Comparison of ENCODE assay signal across 7 cellular contexts in genomic region chr17:45448066-45448465, GRCh38. TPM values are rescaled to one million over a fixed set of nuclear protein-coding genes. Genes with fewer than 3 reads are reported as not detected.
DNase-seq lines count a peak whose midpoint lies in the region; ATAC-seq, FAIRE-seq and TF ChIP-seq lines count a peak whose summit lies in the region.
"Not testable (repeated sequence)": the region's sequence is repeated elsewhere in the genome, so short reads cannot be mapped to it uniquely, and the experiment has no call there.

No MANE protein-coding gene starts in this region.

- H3K4me3 Mint-ChIP-seq in Calu3 (ENCODE audit: low read depth, unreplicated experiment) = peak overlapping the region; percentile 37
- not testable (repeated sequence) for H3K4me3 Mint-ChIP-seq in T-helper 17 cell
- peak overlapping the region; percentile 55 for H3K4me3 Mint-ChIP-seq in MCF 10A (ENCODE audit: unreplicated experiment)

- H3K27ac Mint-ChIP-seq in Calu3 (ENCODE audit: unreplicated experiment) (peak overlapping the region; percentile 92), T-helper 17 cell (peak overlapping the region; percentile 45), MCF 10A (ENCODE audit: low read depth, unreplicated experiment) (peak overlapping the region; percentile 98)

- H3K4me2 ChIP-seq in mesenchymal stem cell (ENCODE audit: low read length, poor library complexity, severe bottlenecking) = not testable (repeated sequence)

- not testable (repeated sequence) for H3K27me3 Mint-ChIP-seq in Calu3 (ENCODE audit: unreplicated experiment); T-helper 17 cell; MCF 10A (ENCODE audit: insufficient read depth, unreplicated experiment)

- not testable (repeated sequence) for H3K79me1 ChIP-seq in mesenchymal stem cell (replicated peaks; ENCODE audit: low read length, poor library complexity, severe bottlenecking)

- H3K4ac ChIP-seq in mesenchymal stem cell (ENCODE audit: low read depth in 1 of 2, low read length in 2 of 2) = not testable (repeated sequence)

- not testable (repeated sequence) for H2BK15ac ChIP-seq in mesenchymal stem cell (ENCODE audit: low read depth, poor library complexity, severe bottlenecking)

- not testable (repeated sequence) for H3K9me3 ChIP-seq in T-helper 17 cell (ENCODE audit: control insufficient read depth, low read length, poor library complexity, severe bottlenecking); kidney (ENCODE audit: control insufficient read depth in 1 of 2, low read length in 2 of 2); mesenchymal stem cell (ENCODE audit: control insufficient read depth, low read length); gastrocnemius medialis

- BruUV-seq in Calu3 (replicated peaks; lab: Mats Ljungman, UMichigan) = not testable (repeated sequence)
- BruUV-seq in MCF 10A (replicated peaks; lab: Mats Ljungman, UMichigan) = TSS peak; percentile 28

- not testable (repeated sequence) for H4K91ac ChIP-seq in mesenchymal stem cell (ENCODE audit: low read length)

- POLR2A ChIA-PET in MCF 10A (lab: Yijun Ruan, JAX) = interaction anchor here (1.2 to 2.8 kb wide), 2 partner anchors 15 to 23 kb away, joined by 3 to 23 read pairs; partner anchors contain the start of gene ARHGAP27

- not testable (repeated sequence) for H2BK5ac ChIP-seq in mesenchymal stem cell (ENCODE audit: low read depth, low read length, poor library complexity, severe bottlenecking)

- 93% methylated on average over 3 of the region's 7 CpGs for WGBS in mesenchymal stem cell

- peaks cover 46% of the 10 kb centered on the region for H3K4me1 Mint-ChIP-seq in Calu3 (ENCODE audit: low read depth, unreplicated experiment)
- H3K4me1 Mint-ChIP-seq in T-helper 17 cell = peaks cover 12% of the 10 kb centered on the region
- H3K4me1 Mint-ChIP-seq in MCF 10A (ENCODE audit: insufficient read depth, unreplicated experiment) = peaks cover 24% of the 10 kb centered on the region

- H3K14ac ChIP-seq in mesenchymal stem cell (ENCODE audit: low read length in 2 of 2) = not testable (repeated sequence)

- H2AK5ac ChIP-seq in mesenchymal stem cell (ENCODE audit: low read length, severe bottlenecking) = not testable (repeated sequence)

- DNase-seq in Calu3 = peak; percentile 78
- DNase-seq in T-helper 17 cell; MCF 10A (ENCODE audit: unreplicated experiment); foreskin keratinocyte; mesenchymal stem cell; gastrocnemius medialis: not testable (repeated sequence)
- peak; percentile 24 for DNase-seq in kidney

- H2BK120ac ChIP-seq in mesenchymal stem cell (ENCODE audit: low read depth, low read length) = not testable (repeated sequence)

- not testable (repeated sequence) for TF ChIP-seq CTCF in Calu3 (IDR thresholded peaks at IDR 0.05; ENCODE audit: unreplicated experiment); MCF 10A (IDR thresholded peaks at IDR 0.05; ENCODE audit: unreplicated experiment); foreskin keratinocyte (conservative IDR thresholded peaks at IDR 0.05); kidney (IDR thresholded peaks at IDR 0.05; ENCODE audit: borderline replicate concordance, extremely low read depth, insufficient read depth); gastrocnemius medialis (IDR thresholded peaks at IDR 0.05 in 4 of 5, conservative IDR thresholded peaks at IDR 0.05 in 1 of 5)

- H3K27ac ChIP-seq in foreskin keratinocyte (peak overlapping the region; percentile 50), mesenchymal stem cell (ENCODE audit: low read length, poor library complexity, severe bottlenecking) (peak overlapping the region; percentile 10), gastrocnemius medialis (peak overlapping the region; percentile 33 to 74 (median 59))
- H3K27ac ChIP-seq in kidney (ENCODE audit: low read depth in 2 of 2, low read length in 2 of 2) = not testable (repeated sequence)

- CTCF ChIA-PET in Calu3 (lab: Charles Lee) = interaction anchor here (0.7 kb wide), 2 partner anchors 29 to 304 kb away, joined by 3 read pairs; no protein-coding TSS in a partner anchor
- CTCF ChIA-PET in MCF 10A (lab: Yijun Ruan, JAX) = not testable (repeated sequence)

- H3K36me3 Mint-ChIP-seq in Calu3 (ENCODE audit: insufficient read depth, unreplicated experiment) (peaks cover 51% of the 10 kb centered on the region), MCF 10A (ENCODE audit: insufficient read depth, unreplicated experiment) (peaks cover 23% of the 10 kb centered on the region)
- H3K36me3 Mint-ChIP-seq in T-helper 17 cell (ENCODE audit: low read depth) = not testable (repeated sequence)

- not testable (repeated sequence) for H4K8ac ChIP-seq in mesenchymal stem cell (ENCODE audit: low read length)

- not testable (repeated sequence) for H3K4me1 ChIP-seq in foreskin keratinocyte; kidney (ENCODE audit: control insufficient read depth in 1 of 2, insufficient read depth in 1 of 2, low read depth in 1 of 2, low read length in 2 of 2); gastrocnemius medialis
- peaks cover 18% of the 10 kb centered on the region for H3K4me1 ChIP-seq in mesenchymal stem cell (ENCODE audit: control insufficient read depth, insufficient read depth, low read depth, low read length)

- H3K4me3 ChIP-seq in kidney (ENCODE audit: low read length in 2 of 2); mesenchymal stem cell (ENCODE audit: insufficient read depth in 1 of 2, low read depth in 1 of 2, low read length in 2 of 2); gastrocnemius medialis: not testable (repeated sequence)

- in situ Hi-C loops in gastrocnemius medialis (cut with MboI; ENCODE audit: low sequenced_read_pairs in 4 of 4) = not testable (repeated sequence)

- not testable (repeated sequence) for H3K9ac ChIP-seq in kidney (ENCODE audit: low read length in 2 of 2); mesenchymal stem cell (ENCODE audit: low read length)

- intact Hi-C loops in Calu3 (cut with micrococcal nuclease; ENCODE audit: unreplicated experiment); MCF 10A (cut with micrococcal nuclease); kidney (cut with DNase I); gastrocnemius medialis (cut with DNase I; ENCODE audit: low total_unique reads): not testable (repeated sequence)

- H2AFZ ChIP-seq in mesenchymal stem cell (ENCODE audit: low read depth, low read length) = not testable (repeated sequence)

- not testable (repeated sequence) for TF ChIP-seq POLR2A in gastrocnemius medialis (IDR thresholded peaks at IDR 0.05)

- not testable (repeated sequence) for FAIRE-seq in kidney (lab: Jason Lieb, UNC)

- H3K23ac ChIP-seq in mesenchymal stem cell (ENCODE audit: low read length in 2 of 2) = not testable (repeated sequence)

- not testable (repeated sequence) for H2BK12ac ChIP-seq in mesenchymal stem cell (ENCODE audit: low read length in 2 of 2)

- H3K27me3 ChIP-seq in foreskin keratinocyte; mesenchymal stem cell (ENCODE audit: control insufficient read depth in 1 of 2, insufficient read depth in 1 of 2, low read length in 2 of 2); gastrocnemius medialis: not testable (repeated sequence)

- H3K9me3 Mint-ChIP-seq in Calu3 (ENCODE audit: low read depth, unreplicated experiment); MCF 10A (ENCODE audit: unreplicated experiment): not testable (repeated sequence)

- not testable (repeated sequence) for H3K18ac ChIP-seq in mesenchymal stem cell (ENCODE audit: low read depth in 1 of 2, low read length in 2 of 2)

- H3K36me3 ChIP-seq in kidney (ENCODE audit: control insufficient read depth in 1 of 2, insufficient read depth in 2 of 2, low read length in 2 of 2) = not testable (repeated sequence)
- H3K36me3 ChIP-seq in mesenchymal stem cell (ENCODE audit: control insufficient read depth in 1 of 2, insufficient read depth in 2 of 2, low read depth in 1 of 2, low read length in 2 of 2) (peaks cover 28 to 36% of the 10 kb centered on the region in 2 experiments), gastrocnemius medialis (peaks cover 0 to 19% of the 10 kb centered on the region in 2 donors)

- ATAC-seq in T-helper 17 cell, foreskin keratinocyte, gastrocnemius medialis: not testable (repeated sequence)

RNA-seq across cellular contexts. Expression of gene ARHGAP27, which starts 15.4 kb away (rescaled TPM):
- 104 and 125 TPM in 2 replicates for total RNA-seq in Calu3 (2022)
- total RNA-seq in T-helper 17 cell = 10 to 100 TPM; 42.0 to 55.4 TPM
- 30.5 and 47.6 TPM in 2 replicates for total RNA-seq in MCF 10A (2022)
- 13.3 and 13.5 TPM in 2 replicates for total RNA-seq in foreskin keratinocyte
- 9.5 and 10.0 TPM in 2 replicates for polyA plus RNA-seq in foreskin keratinocyte
- total RNA-seq in kidney = 57.2 TPM
- polyA plus RNA-seq in kidney (ENCODE audit: insufficient read depth, low read depth, low replicate concordance) = 13.3 TPM
- 0.75 TPM for polyA plus RNA-seq in mesenchymal stem cell (2013, experiment 1 of 2)
- polyA plus RNA-seq in mesenchymal stem cell (2013, experiment 2 of 2) = 0.51 TPM
- total RNA-seq in gastrocnemius medialis = 1 to 10 TPM; 4.2 to 6.0 (median 5.1) TPM

RNA-seq across cellular contexts. Expression of gene PLEKHM1, which starts 42.5 kb away (rescaled TPM):
- total RNA-seq in Calu3 (2022) (82.4 and 107 TPM in 2 replicates), T-helper 17 cell (10 to 100 TPM; 87.6 to 97.0 TPM), MCF 10A (2022) (53.4 and 87.4 TPM in 2 replicates), foreskin keratinocyte (24.5 and 25.6 TPM in 2 replicates), kidney (46.6 TPM), gastrocnemius medialis (10 to 100 TPM; 27.5 to 86.8 (median 31.3) TPM)
- polyA plus RNA-seq in foreskin keratinocyte (14.5 and 15.8 TPM in 2 replicates), kidney (ENCODE audit: insufficient read depth, low read depth, low replicate concordance) (13.3 TPM)
- polyA plus RNA-seq in mesenchymal stem cell (2013, experiment 1 of 2) = 16.5 TPM
- 17.2 TPM for polyA plus RNA-seq in mesenchymal stem cell (2013, experiment 2 of 2)

Comparison
In these comparisons a context has a peak if more than half of its experiments do, and no peak if none do; other contexts are left out.
1. H3K27ac Mint-ChIP-seq: peak in every context shown above with its lines; median percentile 98 in MCF 10A; 92 in Calu3; 45 in T-helper 17 cell.